16 cellular contexts compared by ENCODE assay signal in genomic region chr10:124362572-124362971, GRCh38. TPM values are rescaled to one million over a fixed set of nuclear protein-coding genes. Genes with fewer than 3 reads are reported as not detected.
DNase-seq lines count a peak whose midpoint lies in the region; ATAC-seq, FAIRE-seq and TF ChIP-seq lines count a peak whose summit lies in the region.
"Had no signal": no experiment of that assay in that cellular context is flagged by ENCODE, and none has a peak within 500 bp of the region (broad histone marks: within the 10 kb centered on the region; RNA-seq: fewer than 3 reads in every experiment).

No MANE protein-coding gene starts in this region.

- no peaks in the 10 kb centered on the region for H3K79me2 ChIP-seq in H9 (ENCODE audit: insufficient read depth, low read length)
- H3K79me2 ChIP-seq in H1 (ENCODE audit: control insufficient read depth in 1 of 2, insufficient read depth in 2 of 2, low read length in 2 of 2), result no peaks in the 10 kb centered on the region

- H3K27ac Mint-ChIP-seq in H9, result peak overlapping the region in 2 of 3 experiments; percentile 52 to 60; a peak in 3 of 7 replicates
- H3K27ac Mint-ChIP-seq: B cell; CD4-positive, alpha-beta T cell had no signal

- CTCF ChIA-PET in H1 (lab: Charles Lee; ENCODE audit: partially characterized antibody), result interaction anchor here (0.7 to 2.7 kb wide), 4 partner anchors 14 to 367 kb away, joined by 3 to 11 read pairs (median 4); no protein-coding TSS in a partner anchor

- no peaks in the 10 kb centered on the region for H3K79me1 ChIP-seq in H9 (ENCODE audit: insufficient read depth, low read depth, low read length, poor library complexity, severe bottlenecking)
- no peaks in the 10 kb centered on the region for H3K79me1 ChIP-seq in H1 (ENCODE audit: low read depth, low read length)

- H2BK15ac ChIP-seq in H9 (ENCODE audit: low read depth, low read length) (no peak overlapping the region), H1 (ENCODE audit: low read length) (no peak overlapping the region)

- no peak overlapping the region for H2BK12ac ChIP-seq in H9 (ENCODE audit: insufficient read length, low read depth, low read length)
- no peak overlapping the region for H2BK12ac ChIP-seq in H1 (ENCODE audit: low read depth, low read length)

- TF ChIP-seq CTCF in H9 (conservative IDR thresholded peaks at IDR 0.05) (no peak), H1 (IDR thresholded peaks at IDR 0.05; ENCODE audit: control extremely low read depth in 1 of 3, insufficient read depth in 1 of 3, low read depth in 1 of 3, low read length in 3 of 3) (no peak), spleen (IDR thresholded peaks at IDR 0.05 in 8 of 11, conservative IDR thresholded peaks at IDR 0.05 in 3 of 11) (no peak), gastrocnemius medialis (IDR thresholded peaks at IDR 0.05 in 4 of 5, conservative IDR thresholded peaks at IDR 0.05 in 1 of 5) (no peak)

- no peak for TF ChIP-seq RAD21 in H1 (IDR thresholded peaks at IDR 0.05 in 1 of 2, conservative IDR thresholded peaks at IDR 0.05 in 1 of 2; ENCODE audit: low read depth in 2 of 2, low read length in 2 of 2)

- no peak overlapping the region for H3K4me2 ChIP-seq in H9 (ENCODE audit: insufficient read depth, insufficient read length, low read length)
- peak overlapping the region; percentile 42 to 43; a peak in 3 of 4 replicates for H3K4me2 ChIP-seq in H1 (ENCODE audit: insufficient read depth in 1 of 2, low read depth in 2 of 2, low read length in 2 of 2)

- POLR2A ChIA-PET in H1 (lab: Charles Lee; ENCODE audit: partially characterized antibody), result no interaction called here

- no peak overlapping the region for H2AFZ ChIP-seq in H9 (ENCODE audit: low read length)
- peak overlapping the region; percentile 75; the same call in 1 of the 2 replicates for H2AFZ ChIP-seq in H1 (ENCODE audit: low read length)

- peak; percentile 48 for FAIRE-seq in H1 (lab: Jason Lieb, UNC)
- FAIRE-seq: A204.1, GM12878, H54, K562 had no signal

- H3K36me3 ChIP-seq in H1 (ENCODE audit: control insufficient read depth in 2 of 4, insufficient read depth in 4 of 4, low read length in 3 of 4) (no peaks in the 10 kb centered on the region), iPS-20b (ENCODE audit: insufficient read depth, low read depth, low read length) (no peaks in the 10 kb centered on the region), spleen (no peaks in the 10 kb centered on the region), gastrocnemius medialis (no peaks in the 10 kb centered on the region)

- DNase-seq in H9 (peak; percentile 61), H1 (ENCODE audit: low read depth in 1 of 2, low spot score in 2 of 2) (peak in 1 of 2 experiments; percentile 33), spleen (peak; percentile 24), gastrocnemius medialis (no peak), NCI-H2171 (lab: John Stamatoyannopoulos, UW) (no peak)
- DNase-seq: C1 segment of cervical spinal cord; Calu3; CD4-positive, alpha-beta T cell; DMS 273 treated with DMSO at 0.1 percent for 48 hours had no signal

- no peak overlapping the region for H3T11ph ChIP-seq in H9 (ENCODE audit: low read length)

- no peak for ATAC-seq in GM21447 (IDR thresholded peaks at IDR 0.05; ENCODE audit: unreplicated experiment)
- ATAC-seq in gastrocnemius medialis, result no peak
- ATAC-seq: GM12878, K562 had no signal

- H3K4me1 ChIP-seq in H9 (ENCODE audit: insufficient read depth, low read length) (peaks cover 4% of the 10 kb centered on the region; the same call in 1 of the 2 replicates), H1 (replicated peaks in 1 of 4; ENCODE audit: control insufficient read depth in 3 of 4, insufficient read depth in 4 of 4, low read length in 3 of 4) (peaks cover 0 to 8% (median 3%) of the 10 kb centered on the region in 4 experiments; a peak in 5 of 7 replicates), iPS-20b (ENCODE audit: insufficient read depth, low read length) (peaks cover 8% of the 10 kb centered on the region; the same call in 1 of the 2 replicates), spleen (peaks cover 0 to 4% (median 0%) of the 10 kb centered on the region in 6 donors), gastrocnemius medialis (no peaks in the 10 kb centered on the region)

- H3K9me3 Mint-ChIP-seq in H9, result no peaks in the 10 kb centered on the region

- H3K36me3 Mint-ChIP-seq in H9 (ENCODE audit: insufficient read depth in 1 of 3, low read depth in 3 of 3), result no peaks in the 10 kb centered on the region

- intact Hi-C loops in spleen (cut with DNase I; ENCODE audit: low total_unique reads), result no loop called here
- intact Hi-C loops in gastrocnemius medialis (cut with DNase I; ENCODE audit: low total_unique reads), result no loop called here

- H3K23ac ChIP-seq in H9 (ENCODE audit: insufficient read length, low read depth, low read length) (no peak overlapping the region), H1 (ENCODE audit: insufficient read length) (no peak overlapping the region)

- no peak overlapping the region for H4K8ac ChIP-seq in H9 (replicated peaks; ENCODE audit: insufficient read length, low read depth, low read length)
- H4K8ac ChIP-seq in H1 (ENCODE audit: extremely low read depth, insufficient read depth, low read length), result no peak overlapping the region

- H3K27me3 ChIP-seq in H9 (ENCODE audit: insufficient read depth, low read length) (no peaks in the 10 kb centered on the region), H1 (replicated peaks in 1 of 4; ENCODE audit: control insufficient read depth in 3 of 4, extremely low read depth in 1 of 4, insufficient read depth in 3 of 4, low read length in 3 of 4) (no peaks in the 10 kb centered on the region), iPS-20b (ENCODE audit: insufficient read depth, low read length) (no peaks in the 10 kb centered on the region), spleen (replicated peaks in 1 of 7) (peaks cover 0 to 4% (median 0%) of the 10 kb centered on the region in 7 donors), gastrocnemius medialis (no peaks in the 10 kb centered on the region)

- no peak overlapping the region for H2BK5ac ChIP-seq in H9 (ENCODE audit: insufficient read length, low read length)
- no peak overlapping the region for H2BK5ac ChIP-seq in H1 (ENCODE audit: low read depth, low read length)

- H3K18ac ChIP-seq in H9 (ENCODE audit: insufficient read length, low read depth, low read length) (no peak overlapping the region), H1 (ENCODE audit: extremely low read depth, low read length) (no peak overlapping the region)

- H4K5ac ChIP-seq in H9 (ENCODE audit: insufficient read length, low read depth, low read length), result no peak overlapping the region
- H4K5ac ChIP-seq in H1 (ENCODE audit: insufficient read length, low read depth, low read length), result no peak overlapping the region

- H3K4me1 Mint-ChIP-seq in H9, result peaks cover 8 to 22% of the 10 kb centered on the region in 2 experiments

- H3K4me3 Mint-ChIP-seq in H9, result no peak overlapping the region
- H3K4me3 Mint-ChIP-seq: B cell; CD4-positive, alpha-beta T cell had no signal

- WGBS in H9 (ENCODE audit: extremely low coverage, insufficient read length, low lambda C conversion rate), result no CpG with 5 or more reads among the region's 10 CpGs
- 50% methylated on average over 10 of the region's 10 CpGs; no CpG with 5 or more reads in 1 of the 2 experiments for WGBS in H1 (ENCODE audit: extremely low coverage in 1 of 2, insufficient coverage in 1 of 2, insufficient read length in 1 of 2, insufficient replicate concordance in 2 of 2, low coverage in 1 of 2, low lambda C conversion rate in 2 of 2, missing lambda C conversion rate in 1 of 2), 2 experiments
- WGBS in spleen, 5 donors, result 73 to 89% (median 88%) methylated on average over 10 of the region's 10 CpGs

- H3K56ac ChIP-seq in H9 (ENCODE audit: insufficient read length, low read depth, low read length) (no peak overlapping the region), H1 (replicated peaks; ENCODE audit: insufficient read length, low read depth, low read length) (no peak overlapping the region)

- TF ChIP-seq POLR2A in H1 (IDR thresholded peaks at IDR 0.05; ENCODE audit: control extremely low read depth in 1 of 2, low read depth in 2 of 2, low read length in 2 of 2) (no peak), spleen (IDR thresholded peaks at IDR 0.05) (no peak), gastrocnemius medialis (IDR thresholded peaks at IDR 0.05) (no peak)

- peaks cover 7% of the 10 kb centered on the region for H3K27me3 Mint-ChIP-seq in H9 (ENCODE audit: low read depth)
- H3K27me3 Mint-ChIP-seq: CD4-positive, alpha-beta T cell had no signal

- in situ Hi-C loops in gastrocnemius medialis (cut with MboI; ENCODE audit: low sequenced_read_pairs in 4 of 4), result no loop called here

- H3K9me3 ChIP-seq in H9 (ENCODE audit: control insufficient read depth, low read depth, low read length) (no peaks in the 10 kb centered on the region), H1 (ENCODE audit: insufficient read depth in 2 of 2, low read depth in 1 of 2, low read length in 1 of 2) (no peaks in the 10 kb centered on the region), iPS-20b (ENCODE audit: insufficient read depth, low read depth, low read length) (no peaks in the 10 kb centered on the region), spleen (peaks cover 0 to 23% (median 17%) of the 10 kb centered on the region in 8 donors), gastrocnemius medialis (no peaks in the 10 kb centered on the region)

- H2BK20ac ChIP-seq in H9 (ENCODE audit: low read depth, low read length, poor library complexity, severe bottlenecking), result no peak overlapping the region
- no peak overlapping the region for H2BK20ac ChIP-seq in H1 (ENCODE audit: low read length)

- H2AK5ac ChIP-seq in H9 (ENCODE audit: insufficient read length, low read length) (no peak overlapping the region), H1 (ENCODE audit: low read depth, low read length) (no peak overlapping the region)

- H4K20me1 ChIP-seq in H9 (ENCODE audit: control insufficient read depth, insufficient read depth, insufficient read length) (no peaks in the 10 kb centered on the region), H1 (replicated peaks in 1 of 2; ENCODE audit: control insufficient read depth in 1 of 2, insufficient read depth in 2 of 2, low read length in 2 of 2) (no peaks in the 10 kb centered on the region)

- no peak for TF ChIP-seq EP300 in H1 (IDR thresholded peaks at IDR 0.05; ENCODE audit: borderline replicate concordance in 1 of 2, low read depth in 2 of 2, low read length in 2 of 2)

- H3K14ac ChIP-seq in H9 (ENCODE audit: insufficient read depth, low read length) (no peak overlapping the region), H1 (ENCODE audit: insufficient read length) (no peak overlapping the region)

- no peaks in the 10 kb centered on the region for H3K23me2 ChIP-seq in H9 (ENCODE audit: insufficient read length, low read depth, low read length, poor library complexity, severe bottlenecking)
- no peaks in the 10 kb centered on the region for H3K23me2 ChIP-seq in H1 (ENCODE audit: low read depth, low read length)

- no peak overlapping the region for H2BK120ac ChIP-seq in H9 (ENCODE audit: low read depth, low read length, poor library complexity, severe bottlenecking)
- H2BK120ac ChIP-seq in H1 (replicated peaks; ENCODE audit: low read depth, low read length), result no peak overlapping the region

- no peak overlapping the region for H3K4ac ChIP-seq in H9 (ENCODE audit: low read depth, low read length)
- no peak overlapping the region for H3K4ac ChIP-seq in H1 (replicated peaks; ENCODE audit: insufficient read length, low read depth, low read length)

- H3K27ac ChIP-seq in H9 (ENCODE audit: insufficient read length, low read depth, low read length) (no peak overlapping the region), H1 (ENCODE audit: low read depth, low read length) (no peak overlapping the region), iPS-20b (ENCODE audit: low read length) (no peak overlapping the region), spleen (no peak overlapping the region), gastrocnemius medialis (no peak overlapping the region)

- H3K4me3 ChIP-seq in H1 (ENCODE audit: extremely low read depth in 1 of 4, insufficient read depth in 2 of 4, low read depth in 3 of 4, low read length in 4 of 4) (0 out of 8 replicates have a peak overlapping the region, but pooled peaks of 1 of the 4 experiments have one; percentile 3), iPS-20b (ENCODE audit: low read length) (peak overlapping the region; percentile 46; the same call in 1 of the 2 replicates), spleen (no peak overlapping the region), gastrocnemius medialis (no peak overlapping the region)
- H3K4me3 ChIP-seq: GM12878, K562 had no signal

- no peak overlapping the region for H3K9ac ChIP-seq in H9 (ENCODE audit: extremely low read depth, insufficient read length, low read length)
- H3K9ac ChIP-seq in H1 (replicated peaks in 1 of 4; ENCODE audit: extremely low read depth in 1 of 4, low read depth in 3 of 4, low read length in 3 of 4), result no peak overlapping the region
- no peak overlapping the region for H3K9ac ChIP-seq in iPS-20b (ENCODE audit: low read depth, low read length)

- H4K91ac ChIP-seq in H9 (ENCODE audit: insufficient read length, low read depth, low read length), result no peak overlapping the region
- no peak overlapping the region for H4K91ac ChIP-seq in H1 (replicated peaks; ENCODE audit: insufficient read length, low read length)

RNA-seq across cellular contexts. Expression of gene OAT, which starts 56.2 kb away (rescaled TPM):
- 65.2 and 67.9 TPM in 2 replicates for total RNA-seq in H9 (2021)
- 121 TPM in 2 replicates for total RNA-seq in H1 (2021; fragmentation: NEBNext Ultra II Directional; extraction: Animal tissue kit (Norgen Biotek cat#: 25700))
- 40.3 and 67.8 TPM in 2 replicates for polyA plus RNA-seq in H1 (2011; rRNA removed)
- polyA plus RNA-seq in H1 (2011; cell fraction: cytosol; rRNA removed), result 78.9 TPM
- polyA plus RNA-seq in H1 (2011; cell fraction: nucleus; rRNA removed), result 33.9 TPM
- polyA plus RNA-seq in H1 (2012, experiment 1 of 2), result 69.7 to 96.8 TPM (median 81.5 TPM) in 4 replicates
- 10.6 TPM for polyA plus RNA-seq in H1 (2012, experiment 2 of 2)
- 57.5 TPM for polyA plus RNA-seq in H1 (2013, experiment 1 of 2)
- polyA plus RNA-seq in H1 (2013, experiment 2 of 2), result 54.5 TPM
- 65.2 and 99.5 TPM in 2 replicates for polyA minus RNA-seq in H1 (2011; rRNA and poly(A)+ RNA removed)
- 42.3 TPM for polyA minus RNA-seq in H1 (2011; cell fraction: cytosol; rRNA and poly(A)+ RNA removed)
- polyA minus RNA-seq in H1 (2011; cell fraction: nucleus; rRNA and poly(A)+ RNA removed), result 33.1 TPM
- 10 to 100 TPM; 42.4 to 63.0 (median 52.7) TPM for total RNA-seq in spleen
- 10 to 100 TPM; 22.1 to 32.5 (median 26.5) TPM for polyA plus RNA-seq in spleen
- 10 to 100 TPM; 20.1 to 97.2 (median 42.6) TPM for total RNA-seq in gastrocnemius medialis

Comparison
In these comparisons a context has a peak if more than half of its experiments do, and no peak if none do; other contexts are left out.
1. DNase-seq: peak in H9 (single experiment) and spleen (single experiment); none in gastrocnemius medialis (0 of 2) and NCI-H2171 (single experiment).